ENCODE assay signal across 1 cellular context in the genomic region with DNA sequence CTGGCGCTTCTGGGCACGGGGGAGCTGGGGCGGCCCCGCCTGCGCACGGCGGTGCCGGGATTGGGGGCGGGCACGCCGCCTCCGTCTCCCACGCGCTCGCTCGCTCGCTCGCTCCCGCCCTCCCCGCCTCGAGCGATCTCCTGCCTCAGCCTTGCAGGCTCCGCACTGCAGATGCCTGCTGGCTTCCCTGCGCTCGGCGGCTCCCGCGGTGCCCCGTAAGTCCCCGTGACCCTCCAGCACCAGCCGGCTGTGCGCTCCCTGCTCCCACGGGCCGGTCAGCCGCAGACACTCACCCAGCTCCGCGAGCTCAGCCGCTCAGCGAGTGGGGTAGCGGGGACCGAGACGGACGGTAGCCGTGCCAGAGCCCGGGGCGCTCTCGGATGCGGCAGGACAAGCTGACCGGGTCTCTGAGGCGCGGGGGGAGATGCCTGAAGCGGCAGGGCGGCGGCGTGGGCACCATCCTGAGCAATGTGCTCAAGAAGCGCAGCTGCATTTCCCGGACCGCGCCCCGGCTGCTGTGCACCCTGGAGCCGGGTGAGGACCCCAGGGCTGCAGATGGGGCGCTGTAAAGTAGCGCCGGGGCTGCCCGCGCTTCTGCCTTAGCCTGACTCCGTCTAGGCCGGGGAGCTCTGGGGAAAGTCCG.
TF ChIP-seq lines count a peak whose summit lies in the region.

A gene with protein sequence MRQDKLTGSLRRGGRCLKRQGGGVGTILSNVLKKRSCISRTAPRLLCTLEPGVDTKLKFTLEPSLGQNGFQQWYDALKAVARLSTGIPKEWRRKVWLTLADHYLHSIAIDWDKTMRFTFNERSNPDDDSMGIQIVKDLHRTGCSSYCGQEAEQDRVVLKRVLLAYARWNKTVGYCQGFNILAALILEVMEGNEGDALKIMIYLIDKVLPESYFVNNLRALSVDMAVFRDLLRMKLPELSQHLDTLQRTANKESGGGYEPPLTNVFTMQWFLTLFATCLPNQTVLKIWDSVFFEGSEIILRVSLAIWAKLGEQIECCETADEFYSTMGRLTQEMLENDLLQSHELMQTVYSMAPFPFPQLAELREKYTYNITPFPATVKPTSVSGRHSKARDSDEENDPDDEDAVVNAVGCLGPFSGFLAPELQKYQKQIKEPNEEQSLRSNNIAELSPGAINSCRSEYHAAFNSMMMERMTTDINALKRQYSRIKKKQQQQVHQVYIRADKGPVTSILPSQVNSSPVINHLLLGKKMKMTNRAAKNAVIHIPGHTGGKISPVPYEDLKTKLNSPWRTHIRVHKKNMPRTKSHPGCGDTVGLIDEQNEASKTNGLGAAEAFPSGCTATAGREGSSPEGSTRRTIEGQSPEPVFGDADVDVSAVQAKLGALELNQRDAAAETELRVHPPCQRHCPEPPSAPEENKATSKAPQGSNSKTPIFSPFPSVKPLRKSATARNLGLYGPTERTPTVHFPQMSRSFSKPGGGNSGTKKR (plus strand): TSS at position 148 of the 643 bp plus-strand sequence. CDS start 233 bp downstream, at position 381.

TF ChIP-seq in HepG2, 621 proteins besides CTCF, POLR2A, EP300 and RAD21 (continued from another document):
- TF ChIP-seq, protein P1, sequence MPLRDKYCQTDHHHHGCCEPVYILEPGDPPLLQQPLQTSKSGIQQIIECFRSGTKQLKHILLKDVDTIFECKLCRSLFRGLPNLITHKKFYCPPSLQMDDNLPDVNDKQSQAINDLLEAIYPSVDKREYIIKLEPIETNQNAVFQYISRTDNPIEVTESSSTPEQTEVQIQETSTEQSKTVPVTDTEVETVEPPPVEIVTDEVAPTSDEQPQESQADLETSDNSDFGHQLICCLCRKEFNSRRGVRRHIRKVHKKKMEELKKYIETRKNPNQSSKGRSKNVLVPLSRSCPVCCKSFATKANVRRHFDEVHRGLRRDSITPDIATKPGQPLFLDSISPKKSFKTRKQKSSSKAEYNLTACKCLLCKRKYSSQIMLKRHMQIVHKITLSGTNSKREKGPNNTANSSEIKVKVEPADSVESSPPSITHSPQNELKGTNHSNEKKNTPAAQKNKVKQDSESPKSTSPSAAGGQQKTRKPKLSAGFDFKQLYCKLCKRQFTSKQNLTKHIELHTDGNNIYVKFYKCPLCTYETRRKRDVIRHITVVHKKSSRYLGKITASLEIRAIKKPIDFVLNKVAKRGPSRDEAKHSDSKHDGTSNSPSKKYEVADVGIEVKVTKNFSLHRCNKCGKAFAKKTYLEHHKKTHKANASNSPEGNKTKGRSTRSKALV (CRISPR knock-in tag; IDR thresholded peaks at IDR 0.05): peak; percentile 83
